In genomic region chr1:157198619-157199420, GRCh38 we compare ENCODE assay signal across 17 cellular contexts.
DNase-seq lines count a peak whose midpoint lies in the region; FAIRE-seq and TF ChIP-seq lines count a peak whose summit lies in the region.
"Had no signal": no experiment of that assay in that cellular context is flagged by ENCODE, and none has a peak within 500 bp of the region (broad histone marks: within the 10 kb centered on the region; RNA-seq: fewer than 3 reads in every experiment).

No MANE protein-coding gene starts in this region.

- H3K27ac Mint-ChIP-seq in astrocyte (ENCODE audit: unreplicated experiment): peak overlapping the region; percentile 24
- H3K27ac Mint-ChIP-seq: stimulated activated memory B cell treated with anti-CD40 and anti-IgM and Interleukin-4, amounts not matched to agents 10 μg/mL and 1 μg/mL and 100 μg/mL, for 72 hours had no signal

- H3K9ac ChIP-seq in astrocyte (ENCODE audit: low read length): no peak overlapping the region
- H3K9ac ChIP-seq in mesendoderm (ENCODE audit: low read length): no peak overlapping the region
- H3K9ac ChIP-seq: GM23248 had no signal

- no peaks in the 10 kb centered on the region for H4K20me1 ChIP-seq in astrocyte (ENCODE audit: insufficient read depth, low read length)

- H3K4me1 Mint-ChIP-seq in astrocyte (ENCODE audit: low read depth, unreplicated experiment): peaks cover 4% of the 10 kb centered on the region

- H2BK15ac ChIP-seq in mesendoderm (replicated peaks; ENCODE audit: low read depth): no peak overlapping the region

- H3K36me3 Mint-ChIP-seq in astrocyte (ENCODE audit: low read depth, unreplicated experiment): peaks cover 3% of the 10 kb centered on the region
- H3K36me3 Mint-ChIP-seq: stimulated activated memory B cell treated with anti-CD40 and anti-IgM and Interleukin-4, amounts not matched to agents 10 μg/mL and 1 μg/mL and 100 μg/mL, for 72 hours had no signal

- H4K8ac ChIP-seq in mesendoderm (ENCODE audit: low read depth, low read length): no peak overlapping the region

- H3K4me1 ChIP-seq in astrocyte (ENCODE audit: insufficient read depth, low read length): no peaks in the 10 kb centered on the region
- peaks cover 4% of the 10 kb centered on the region for H3K4me1 ChIP-seq in mesendoderm (ENCODE audit: control insufficient read depth, low read depth, low read length)
- H3K4me1 ChIP-seq: adrenal gland had no signal

- H3K4me2 ChIP-seq in astrocyte (ENCODE audit: low read length) (no peak overlapping the region), mesendoderm (ENCODE audit: low read length) (no peak overlapping the region)

- TF ChIP-seq CTCF in astrocyte (IDR thresholded peaks at IDR 0.05; ENCODE audit: insufficient read depth, low read depth, low read length): no peak

- no peak overlapping the region for H4K5ac ChIP-seq in mesendoderm (ENCODE audit: low read length)

- H3K9me3 ChIP-seq in astrocyte (ENCODE audit: insufficient read depth, low read depth, low read length): no peaks in the 10 kb centered on the region
- H3K9me3 ChIP-seq: adrenal gland had no signal

- no peak overlapping the region for H3K4me3 Mint-ChIP-seq in astrocyte (ENCODE audit: unreplicated experiment)
- H3K4me3 Mint-ChIP-seq: neural crest cell; stimulated activated memory B cell treated with anti-CD40 and anti-IgM and Interleukin-4, amounts not matched to agents 10 μg/mL and 1 μg/mL and 100 μg/mL, for 72 hours had no signal

- DNase-seq in NCI-H1436 (lab: John Stamatoyannopoulos, UW) (peak; percentile 23), NCI-H1436 treated with DMSO at 0.1 percent for 48 hours (lab: John Stamatoyannopoulos, UW) (no peak), ELF-1 (ENCODE audit: low read depth, low spot score) (peak; percentile 32), astrocyte (ENCODE audit: low read depth) (no peak), mesendoderm (peak; percentile 40), NCI-H2196 (lab: John Stamatoyannopoulos, UW; ENCODE audit: unreplicated experiment) (no peak)
- no peak for DNase-seq in activated CD4-positive, CD25-positive, alpha-beta regulatory T cell (lab: John Stamatoyannopoulos, UW)
- no peak for DNase-seq in stimulated activated CD4-positive, alpha-beta T cell treated with anti-CD3 and anti-CD28 coated beads, Interleukin-2, amount 100 ng/mL, for 24 hours
- DNase-seq: activated CD4-positive, alpha-beta T cell treated with anti-CD3 and anti-CD28 coated beads for 4 hours; activated T-cell treated with anti-CD3 and anti-CD28 coated beads, Interleukin-2, amount 50 U/mL, for 48 hours had no signal

- H3K79me2 ChIP-seq in astrocyte (ENCODE audit: insufficient read depth, low read length) (no peaks in the 10 kb centered on the region), mesendoderm (ENCODE audit: control insufficient read depth, insufficient read depth, low read length) (no peaks in the 10 kb centered on the region)

- peak overlapping the region; percentile 22 for H2AK5ac ChIP-seq in mesendoderm (ENCODE audit: low read length)

- H3K4ac ChIP-seq in mesendoderm (ENCODE audit: low read depth, low read length): no peak overlapping the region

- no CpG with 5 or more reads among the region's 8 CpGs for WGBS in mesendoderm (ENCODE audit: extremely low coverage, insufficient coverage, low lambda C conversion rate)

- peaks cover 23% of the 10 kb centered on the region for H3K27me3 ChIP-seq in astrocyte (ENCODE audit: insufficient read depth, low read length)
- H3K27me3 ChIP-seq in mesendoderm (ENCODE audit: insufficient read depth, low read length, poor library complexity): no peaks in the 10 kb centered on the region

- no peak overlapping the region for H2BK5ac ChIP-seq in mesendoderm (ENCODE audit: low read length)

- FAIRE-seq in astrocyte (lab: Jason Lieb, UNC): no peak
- FAIRE-seq: A204.1, endometrium, frontal cortex had no signal

- H3K79me1 ChIP-seq in mesendoderm (ENCODE audit: low read length): no peaks in the 10 kb centered on the region

- no peak overlapping the region for H2BK120ac ChIP-seq in mesendoderm (ENCODE audit: low read depth, low read length)

- no peaks in the 10 kb centered on the region for H3K9me3 Mint-ChIP-seq in astrocyte (ENCODE audit: unreplicated experiment)
- H3K9me3 Mint-ChIP-seq: neural crest cell; stimulated activated memory B cell treated with anti-CD40 and anti-IgM and Interleukin-4, amounts not matched to agents 10 μg/mL and 1 μg/mL and 100 μg/mL, for 72 hours had no signal

- H3K36me3 ChIP-seq in astrocyte (ENCODE audit: insufficient read depth, low read length) (no peaks in the 10 kb centered on the region), mesendoderm (ENCODE audit: control insufficient read depth, insufficient read depth, low read length) (no peaks in the 10 kb centered on the region)
- H3K36me3 ChIP-seq: adrenal gland had no signal

- no peak overlapping the region for H3K27ac ChIP-seq in astrocyte (ENCODE audit: low read depth, low read length)
- no peak overlapping the region for H3K27ac ChIP-seq in mesendoderm (ENCODE audit: low read depth, low read length)
- H3K27ac ChIP-seq: adrenal gland, GM23248 had no signal

- peak overlapping the region; percentile 42 for H3K56ac ChIP-seq in mesendoderm (ENCODE audit: low read length)

- peaks cover 15% of the 10 kb centered on the region for H3K27me3 Mint-ChIP-seq in astrocyte (ENCODE audit: low read depth, unreplicated experiment)

- H3K4me3 ChIP-seq in astrocyte (ENCODE audit: insufficient read depth, low read depth, low read length): no peak overlapping the region
- no peak overlapping the region for H3K4me3 ChIP-seq in mesendoderm (ENCODE audit: low read length)
- H3K4me3 ChIP-seq: adrenal gland, GM23248 had no signal

- H3K18ac ChIP-seq in mesendoderm (ENCODE audit: low read length): no peak overlapping the region

- no peak overlapping the region for H3K23ac ChIP-seq in mesendoderm (ENCODE audit: low read length)

- H2AFZ ChIP-seq in astrocyte (ENCODE audit: low read depth, low read length): no peak overlapping the region
- H2AFZ ChIP-seq: GM23248 had no signal

Comparison
In these comparisons a context has a peak if more than half of its experiments do, and no peak if none do; other contexts are left out.
1. DNase-seq: peak in NCI-H1436 (single experiment), ELF-1 (single experiment) and mesendoderm (single experiment); none in NCI-H1436 treated with DMSO at 0.1 percent for 48 hours (single experiment), astrocyte (single experiment), NCI-H2196 (single experiment), activated CD4-positive, CD25-positive, alpha-beta regulatory T cell (0 of 4) and stimulated activated CD4-positive, alpha-beta T cell treated with anti-CD3 and anti-CD28 coated beads, Interleukin-2, amount 100 ng/mL, for 24 hours (0 of 2).